8 cellular contexts compared by ENCODE assay signal in the genomic region with DNA sequence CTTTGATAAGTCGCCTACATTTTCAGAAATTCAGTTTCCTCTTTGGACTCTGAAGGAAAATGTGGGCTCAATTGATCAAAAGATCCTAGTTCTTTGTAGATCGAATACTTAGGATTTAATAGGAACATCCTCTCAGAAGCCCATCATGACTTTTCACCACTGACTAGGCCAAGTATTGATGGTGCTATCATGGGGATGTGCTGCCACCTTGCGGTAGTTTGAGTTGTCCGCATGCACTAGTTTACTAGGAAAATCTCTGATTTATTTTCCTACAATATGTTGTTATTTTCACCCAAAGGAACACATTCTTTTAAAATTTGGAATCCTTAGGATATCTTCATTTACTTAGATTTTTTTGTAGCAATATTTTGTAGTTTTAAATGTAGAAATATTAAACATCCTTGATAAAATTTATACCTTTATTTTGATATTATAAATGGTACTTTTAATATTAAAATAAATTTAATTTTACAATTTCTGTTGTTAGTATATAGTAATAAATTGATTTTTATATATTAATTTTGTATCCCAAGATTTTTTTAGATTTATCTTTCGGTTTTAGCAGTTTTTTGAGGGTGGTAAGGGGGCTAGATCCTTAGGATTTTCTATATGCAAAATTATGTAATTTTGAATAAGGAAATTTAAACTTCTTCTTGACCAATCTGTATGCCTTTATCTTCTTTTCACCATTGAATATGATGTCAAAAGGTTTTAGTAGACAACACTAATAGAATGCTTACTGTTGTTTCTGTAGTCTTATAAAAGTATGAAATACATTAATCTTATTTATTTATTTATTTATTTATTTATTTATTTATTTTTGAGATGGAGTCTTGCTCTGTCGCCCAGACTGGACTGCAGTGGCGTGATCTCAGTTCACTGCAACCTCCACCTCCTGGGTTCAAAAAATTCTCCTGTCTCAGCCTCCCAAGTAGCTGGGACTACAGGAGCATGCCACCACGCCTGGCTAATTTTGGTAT. TPM values are rescaled to one million over a fixed set of nuclear protein-coding genes. Genes with fewer than 3 reads are reported as not detected.
DNase-seq lines count a peak whose midpoint lies in the region; ATAC-seq, FAIRE-seq and TF ChIP-seq lines count a peak whose summit lies in the region.

No MANE protein-coding gene starts in this region.

- H3K4me1 ChIP-seq in GM23248 (ENCODE audit: insufficient read depth): no peaks in the 10 kb centered on the region
- H3K4me1 ChIP-seq in GM12878 (ENCODE audit: control insufficient read depth, insufficient read depth, low read length): no peaks in the 10 kb centered on the region
- H3K4me1 ChIP-seq in spleen: no peaks in the 10 kb centered on the region

- in situ Hi-C loops in Caki2 (cut with HindIII; ENCODE audit: low pct_unique_long_range_greater_than_20kb, low sequenced_read_pairs): no loop called here
- in situ Hi-C loops in GM23248 (cut with MboI): no loop called here
- in situ Hi-C loops in GM12878 (cut with MboI): loop anchor here (5.0 kb wide), 2 partner anchors 81 to 221 kb away; a partner anchor contains a TSS

- CTCF ChIA-PET in GM12878 (lab: Yijun Ruan, JAX): interaction anchor here (0.6 to 19.4 kb wide), 35 partner anchors 9 to 470 kb away, joined by 3 to 700 read pairs (median 5); a partner anchor contains a TSS

- H3K27ac ChIP-seq in GM23248: no peak overlapping the region
- no peak overlapping the region for H3K27ac ChIP-seq in GM12878 (ENCODE audit: control insufficient read depth, insufficient read depth)
- H3K27ac ChIP-seq in spleen: no peak overlapping the region

- H4K20me1 ChIP-seq in GM23248 (ENCODE audit: insufficient read depth): no peaks in the 10 kb centered on the region
- no peaks in the 10 kb centered on the region for H4K20me1 ChIP-seq in GM12878 (ENCODE audit: control insufficient read depth, insufficient read depth)

- TF ChIP-seq CTCF in GM12878 (IDR thresholded peaks at IDR 0.05 in 2 of 3, conservative IDR thresholded peaks at IDR 0.05 in 1 of 3; ENCODE audit: control insufficient read depth in 2 of 3, extremely low read depth in 1 of 3, insufficient read depth in 1 of 3, low read depth in 3 of 3, low read length in 3 of 3) (peak; percentile 72 to 91 (median 73)), spleen (IDR thresholded peaks at IDR 0.05 in 8 of 11, conservative IDR thresholded peaks at IDR 0.05 in 3 of 11) (peak; percentile 73 to 87 (median 80))

- ATAC-seq in GM12878: peak; percentile 88

- H3K9ac ChIP-seq in GM23248 (no peak overlapping the region), GM12878 (ENCODE audit: control insufficient read depth, insufficient read depth, low read length) (no peak overlapping the region)

- H3K79me2 ChIP-seq in GM23248 (ENCODE audit: insufficient read depth) (no peaks in the 10 kb centered on the region), GM12878 (ENCODE audit: control insufficient read depth, insufficient read depth, low read length) (no peaks in the 10 kb centered on the region)

- no peaks in the 10 kb centered on the region for H3K9me2 ChIP-seq in GM23248 (ENCODE audit: insufficient read depth)

- intact Hi-C loops in GM12878 (cut with micrococcal nuclease; ENCODE audit: unreplicated experiment): loop anchor here (1.0 to 5.0 kb wide), 4 partner anchors 219 to 471 kb away; a partner anchor contains a TSS
- intact Hi-C loops in spleen (cut with DNase I; ENCODE audit: low total_unique reads): loop anchor here (5.0 to 10.0 kb wide), 3 partner anchors 76 to 349 kb away; a partner anchor contains a TSS

- no peaks in the 10 kb centered on the region for H3F3A ChIP-seq in GM23248 (ENCODE audit: insufficient read depth)

- TF ChIP-seq RAD21 in GM12878 (IDR thresholded peaks at IDR 0.05; ENCODE audit: insufficient read depth, low read depth, low read length): peak; percentile 97

- peak; percentile 33 for DNase-seq in Caki2 (ENCODE audit: low read depth)
- peak; percentile 78 for DNase-seq in GM23248
- peak; percentile 83 for DNase-seq in NCI-H1694 (lab: John Stamatoyannopoulos, UW)
- DNase-seq in GM12878 (ENCODE audit: low read depth, low spot score): peak; percentile 20
- DNase-seq in hypothalamus (lab: John Stamatoyannopoulos, UW): peak in 39 of 51 donors; percentile 6 to 81 (median 49)
- DNase-seq in spleen: peak; percentile 87
- DNase-seq in GOT3 (lab: John Stamatoyannopoulos, UW): no peak

- POLR2A ChIA-PET in GM12878 (lab: Charles Lee): no interaction called here

- 0 out of 2 replicates have a peak, but pooled peaks cover 11% of the 10 kb centered on the region for H3K27me3 ChIP-seq in GM23248 (replicated peaks; ENCODE audit: insufficient read depth)
- no peaks in the 10 kb centered on the region for H3K27me3 ChIP-seq in GM12878 (replicated peaks in 1 of 2; ENCODE audit: control insufficient read depth in 2 of 2, insufficient read depth in 2 of 2, low read length in 1 of 2)
- H3K27me3 ChIP-seq in spleen (replicated peaks in 1 of 7): peaks cover 0 to 19% (median 0%) of the 10 kb centered on the region in 7 donors

- H3K4me3 ChIP-seq in GM23248 (no peak overlapping the region), GM12878 (no peak overlapping the region), spleen (no peak overlapping the region)

- no peak for TF ChIP-seq EP300 in GM12878 (IDR thresholded peaks at IDR 0.05; ENCODE audit: borderline replicate concordance in 1 of 2, control insufficient read depth in 1 of 2, low read depth in 2 of 2, low read length in 2 of 2)

- no peaks in the 10 kb centered on the region for H3K9me3 ChIP-seq in GM23248 (ENCODE audit: low read depth)
- H3K9me3 ChIP-seq in GM12878 (replicated peaks; ENCODE audit: control insufficient read depth, insufficient read depth, low read length): no peaks in the 10 kb centered on the region
- no peaks in the 10 kb centered on the region for H3K9me3 ChIP-seq in spleen

- TF ChIP-seq POLR2A in GM12878 (IDR thresholded peaks at IDR 0.05; ENCODE audit: low read depth, low read length): no peak
- no peak for TF ChIP-seq POLR2A in spleen (IDR thresholded peaks at IDR 0.05)

- BruUV-seq in GM12878 (replicated peaks; lab: Mats Ljungman, UMichigan): no TSS peak

- 24 to 27% methylated on average over 8 of the region's 8 CpGs for WGBS in GM23248 (ENCODE audit: low coverage in 1 of 2, low lambda C conversion rate in 2 of 2, missing lambda C conversion rate in 2 of 2), 2 experiments
- 13% methylated on average over 8 of the region's 8 CpGs for WGBS in GM12878 (ENCODE audit: insufficient coverage, insufficient replicate concordance, low lambda C conversion rate, missing lambda C conversion rate)
- WGBS in spleen, 5 donors: 35 to 41% (median 38%) methylated on average over 8 of the region's 8 CpGs

- RAD21 ChIA-PET in GM12878 (lab: Charles Lee; ENCODE audit: unreplicated experiment): interaction anchor here (0.9 to 6.7 kb wide), 13 partner anchors 8 to 414 kb away, joined by 3 to 205 read pairs (median 14); no protein-coding TSS in a partner anchor

- SMC1A ChIA-PET in GM12878 (lab: Charles Lee; ENCODE audit: uncharacterized antibody, unreplicated experiment): interaction anchor here (1.4 to 15.3 kb wide), 14 partner anchors 49 to 371 kb away, joined by 3 to 429 read pairs (median 10); a partner anchor contains a TSS

- no peak overlapping the region for H2AFZ ChIP-seq in GM23248
- no peak overlapping the region for H2AFZ ChIP-seq in GM12878 (ENCODE audit: control insufficient read depth, low read depth, low read length)

- peak; percentile 80 for FAIRE-seq in TTC549 (lab: Jason Lieb, UNC)
- FAIRE-seq in GM12878 (lab: Jason Lieb, UNC): peak; percentile 91

- H3K4me2 ChIP-seq in GM23248 (ENCODE audit: unreplicated experiment) (no peak overlapping the region), GM12878 (ENCODE audit: control insufficient read depth, insufficient read depth) (no peak overlapping the region)

- H3K36me3 ChIP-seq in GM23248 (ENCODE audit: low read depth): no peaks in the 10 kb centered on the region
- H3K36me3 ChIP-seq in GM12878 (ENCODE audit: control insufficient read depth in 2 of 2, insufficient read depth in 2 of 2, low read length in 1 of 2): no peaks in the 10 kb centered on the region
- no peaks in the 10 kb centered on the region for H3K36me3 ChIP-seq in spleen

RNA-seq across cellular contexts. Expression of a gene that starts 52.9 kb away (rescaled TPM):
- total RNA-seq in Caki2 (2014; rRNA removed; shearing (Covaris generic); ENCODE audit: low replicate concordance): not detected in 2 replicates
- not detected in 2 replicates for total RNA-seq in GM23248 (2014; rRNA removed; shearing (Covaris generic))
- polyA plus RNA-seq in GM23248 (2016; fragmentation: Nextera tagmentation; extraction: Ambion mirVana) (not detected in 2 replicates), GM12878 (2011; rRNA removed) (not detected in 2 replicates), GM12878 (2014; fragmentation: Illumina TruSeq; extraction: Trizol) (not detected in 2 replicates), GM12878 (2014; fragmentation: Nextera tagmentation; extraction: Ambion mirVana) (not detected), GM12878 (2014; rRNA removed) (not detected in 2 replicates), GM12878 (2016; fragmentation: Nextera tagmentation; extraction: Ambion mirVana) (not detected), spleen (not detected)
- not detected in 2 replicates for total RNA-seq in GM12878 (2013; cell fraction: nucleolus; rRNA removed)
- total RNA-seq in GM12878 (2014; rRNA removed) (not detected in 2 replicates), GM12878 (2014; rRNA removed; fragmentation: Illumina TruSeq; extraction: Trizol) (not detected in 2 replicates), GM12878 (2021) (not detected in 2 replicates), spleen (not detected)
- not detected for polyA plus RNA-seq in GM12878 (2011; ENCODE audit: low read depth)
- polyA plus RNA-seq in GM12878 (2011; cell fraction: cytosol; rRNA removed): not detected in 2 replicates
- not detected in 2 replicates for polyA plus RNA-seq in GM12878 (2011; cell fraction: nucleus; rRNA removed)
- not detected in 2 replicates for polyA plus RNA-seq in GM12878 (2012)
- polyA minus RNA-seq in GM12878 (2011; rRNA and poly(A)+ RNA removed): not detected in 2 replicates
- not detected in 2 replicates for polyA minus RNA-seq in GM12878 (2011; cell fraction: cytosol; rRNA and poly(A)+ RNA removed)
- polyA minus RNA-seq in GM12878 (2011; cell fraction: nucleus; rRNA and poly(A)+ RNA removed): not detected in 2 replicates

RNA-seq across cellular contexts. Expression of a gene that starts 53.6 kb away (rescaled TPM):
- not detected in 2 replicates for total RNA-seq in Caki2 (2014; rRNA removed; shearing (Covaris generic); ENCODE audit: low replicate concordance)
- total RNA-seq in GM23248 (2014; rRNA removed; shearing (Covaris generic)): not detected in 2 replicates
- polyA plus RNA-seq in GM23248 (2016; fragmentation: Nextera tagmentation; extraction: Ambion mirVana) (0.04 TPM in 1 of 2 replicates, not detected in the other), GM12878 (2011; rRNA removed) (not detected in 2 replicates), GM12878 (2014; fragmentation: Illumina TruSeq; extraction: Trizol) (not detected in 2 replicates), GM12878 (2014; fragmentation: Nextera tagmentation; extraction: Ambion mirVana) (not detected), GM12878 (2014; rRNA removed) (not detected in 2 replicates), GM12878 (2016; fragmentation: Nextera tagmentation; extraction: Ambion mirVana) (under 1 TPM in 1 of 2 experiments, not detected in 1; 0.06 TPM), spleen (not detected)
- total RNA-seq in GM12878 (2013; cell fraction: nucleolus; rRNA removed): not detected in 2 replicates
- total RNA-seq in GM12878 (2014; rRNA removed) (not detected in 2 replicates), GM12878 (2014; rRNA removed; fragmentation: Illumina TruSeq; extraction: Trizol) (not detected in 2 replicates), GM12878 (2021) (not detected in 2 replicates), spleen (not detected)
- not detected for polyA plus RNA-seq in GM12878 (2011; ENCODE audit: low read depth)
- polyA plus RNA-seq in GM12878 (2011; cell fraction: cytosol; rRNA removed): not detected in 2 replicates
- not detected in 2 replicates for polyA plus RNA-seq in GM12878 (2011; cell fraction: nucleus; rRNA removed)
- not detected in 2 replicates for polyA plus RNA-seq in GM12878 (2012)
- not detected in 2 replicates for polyA minus RNA-seq in GM12878 (2011; rRNA and poly(A)+ RNA removed)
- polyA minus RNA-seq in GM12878 (2011; cell fraction: cytosol; rRNA and poly(A)+ RNA removed): not detected in 2 replicates
- not detected in 2 replicates for polyA minus RNA-seq in GM12878 (2011; cell fraction: nucleus; rRNA and poly(A)+ RNA removed)
